In the genomic region with DNA sequence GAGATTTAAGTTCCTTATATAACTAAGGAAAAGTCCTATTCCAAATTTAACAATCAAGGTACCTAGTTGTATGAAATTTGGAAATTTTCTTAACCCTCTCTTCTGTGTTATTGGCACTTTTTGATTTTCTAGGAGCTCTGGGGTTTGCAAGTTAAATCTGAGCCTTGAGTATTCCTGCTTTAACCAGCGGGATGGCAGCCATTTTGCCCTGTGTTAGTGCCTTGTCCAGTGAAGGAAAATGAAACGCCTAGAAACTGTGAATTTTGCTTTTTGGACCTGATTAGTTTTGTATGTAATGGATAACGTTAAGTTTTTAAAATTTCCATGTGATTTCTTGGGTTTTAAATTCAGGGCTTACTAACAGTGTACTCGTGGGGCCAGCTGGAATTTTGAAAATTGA, we compare ENCODE assay signal across 1 cellular context.
TF ChIP-seq lines count a peak whose summit lies in the region.

No MANE protein-coding gene starts in this region.

TF ChIP-seq in A549, 52 proteins besides CTCF, POLR2A, EP300 and RAD21 (continued from another document):
- TF ChIP-seq EHMT2 (IDR thresholded peaks at IDR 0.05; ENCODE audit: low read depth) (no peak), KDM5A (IDR thresholded peaks at IDR 0.05) (no peak), NR3C1 (IDR thresholded peaks at IDR 0.05) (no peak)
- TF ChIP-seq, protein P1, sequence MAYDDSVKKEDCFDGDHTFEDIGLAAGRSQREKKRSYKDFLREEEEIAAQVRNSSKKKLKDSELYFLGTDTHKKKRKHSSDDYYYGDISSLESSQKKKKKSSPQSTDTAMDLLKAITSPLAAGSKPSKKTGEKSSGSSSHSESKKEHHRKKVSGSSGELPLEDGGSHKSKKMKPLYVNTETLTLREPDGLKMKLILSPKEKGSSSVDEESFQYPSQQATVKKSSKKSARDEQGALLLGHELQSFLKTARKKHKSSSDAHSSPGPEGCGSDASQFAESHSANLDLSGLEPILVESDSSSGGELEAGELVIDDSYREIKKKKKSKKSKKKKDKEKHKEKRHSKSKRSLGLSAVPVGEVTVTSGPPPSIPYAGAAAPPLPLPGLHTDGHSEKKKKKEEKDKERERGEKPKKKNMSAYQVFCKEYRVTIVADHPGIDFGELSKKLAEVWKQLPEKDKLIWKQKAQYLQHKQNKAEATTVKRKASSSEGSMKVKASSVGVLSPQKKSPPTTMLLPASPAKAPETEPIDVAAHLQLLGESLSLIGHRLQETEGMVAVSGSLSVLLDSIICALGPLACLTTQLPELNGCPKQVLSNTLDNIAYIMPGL (CRISPR knock-in tag; IDR thresholded peaks at IDR 0.05; ENCODE audit: borderline replicate concordance), result no peak
- TF ChIP-seq, protein P2, sequence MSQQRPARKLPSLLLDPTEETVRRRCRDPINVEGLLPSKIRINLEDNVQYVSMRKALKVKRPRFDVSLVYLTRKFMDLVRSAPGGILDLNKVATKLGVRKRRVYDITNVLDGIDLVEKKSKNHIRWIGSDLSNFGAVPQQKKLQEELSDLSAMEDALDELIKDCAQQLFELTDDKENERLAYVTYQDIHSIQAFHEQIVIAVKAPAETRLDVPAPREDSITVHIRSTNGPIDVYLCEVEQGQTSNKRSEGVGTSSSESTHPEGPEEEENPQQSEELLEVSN (IDR thresholded peaks at IDR 0.05; ENCODE audit: borderline replicate concordance, low read depth), result no peak
TF ChIP-seq in A549: peak in this region for 0.
